In genomic region chr4:138095378-138095777, GRCh38 we compare ENCODE assay signal across 23 cellular contexts.
"Had no signal": no experiment of that assay in that cellular context is flagged by ENCODE, and none has a peak within 500 bp of the region (broad histone marks: within the 10 kb centered on the region; RNA-seq: fewer than 3 reads in every experiment).

No MANE protein-coding gene starts in this region.

- DNase-seq: KBM-7, MG63, NCI-H1092, NCI-H1105 treated with DMSO at 0.1 percent for 48 hours, NCI-H1417 treated with DMSO at 0.1 percent for 48 hours, NCI-H146, NCI-H1694 treated with DMSO at 0.1 percent for 48 hours, NCI-H1930, NCI-H2081, NCI-H2107, NCI-H2227 treated with DMSO at 0.1 percent for 48 hours, NCI-H510A, NCI-H524 treated with DMSO at 0.1 percent for 48 hours, NCI-H69, NCI-H774, Right ventricle myocardium superior, RPMI8226, SIG-M5 had no signal

- H3K4me3 ChIP-seq: MG63, SJSA1, SK-N-MC had no signal

- H3K27ac ChIP-seq: HL-60, SJSA1, SK-N-MC had no signal

- FAIRE-seq: HTR-8/SVneo, RCC 7860 had no signal

- H3K27me3 ChIP-seq: MG63, SJSA1 had no signal

- H3K9me3 ChIP-seq: MG63, SJSA1 had no signal

- H3K36me3 ChIP-seq: MG63, SJSA1 had no signal
